ENCODE assay signal across 17 cellular contexts in the genomic region with DNA sequence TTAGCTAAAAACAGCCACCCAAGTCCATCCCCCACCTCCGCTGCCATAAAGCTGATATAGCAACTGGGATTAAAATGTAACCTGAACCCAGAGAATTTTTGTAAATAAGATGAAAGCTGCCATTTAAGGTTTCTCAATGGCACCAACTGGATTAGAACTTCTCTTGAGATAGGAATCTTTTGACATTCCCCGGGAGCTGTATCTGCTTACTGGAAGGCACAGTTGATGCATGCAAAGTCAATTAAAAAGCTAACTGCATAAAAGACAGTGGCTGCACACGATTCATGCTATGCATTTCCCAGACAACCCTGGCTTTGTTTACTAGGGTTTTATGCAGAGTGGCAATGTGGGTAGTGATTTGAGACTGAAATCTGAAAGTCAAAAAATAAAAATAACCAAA.
"Had no signal": no experiment of that assay in that cellular context is flagged by ENCODE, and none has a peak within 500 bp of the region (broad histone marks: within the 10 kb centered on the region; RNA-seq: fewer than 3 reads in every experiment).

No MANE protein-coding gene starts in this region.

- DNase-seq: effector memory CD4-positive, alpha-beta T cell; gastrocnemius medialis; left ventricle myocardium inferior; lower lobe of right lung; natural killer cell; nucleus accumbens; right lobe of liver; stimulated activated CD4-positive, alpha-beta T cell treated with anti-CD3 and anti-CD28 coated beads, Interleukin-15, amount 100 ng/mL, for 24 hours; stimulated activated CD4-positive, alpha-beta T cell treated with anti-CD3 and anti-CD28 coated beads, Interleukin-1b, Interleukin-23, amount 100 ng/mL, for 48 hours; stimulated activated CD4-positive, alpha-beta T cell treated with anti-CD3 and anti-CD28 coated beads, Interleukin-4, amount 100 ng/mL, for 24 hours; tibial artery; upper lobe of left lung had no signal

- H3K36me3 ChIP-seq: gastrocnemius medialis, left ventricle myocardium inferior, lower lobe of right lung, neural progenitor cell, prostate gland, right lobe of liver, tibial artery, upper lobe of left lung, vagina had no signal

- H3K4me3 ChIP-seq: coronary artery, gastrocnemius medialis, left ventricle myocardium inferior, lower lobe of right lung, neural progenitor cell, prostate gland, right lobe of liver, tibial artery, upper lobe of left lung, vagina had no signal

- H3K27me3 ChIP-seq: gastrocnemius medialis, neural progenitor cell, right lobe of liver, tibial artery, upper lobe of left lung, vagina had no signal

- H3K27ac ChIP-seq: coronary artery, gastrocnemius medialis, left ventricle myocardium inferior, lower lobe of right lung, neural progenitor cell, parathyroid adenoma, prostate gland, right lobe of liver, tibial artery, upper lobe of left lung, vagina had no signal

- H3K9me3 ChIP-seq: gastrocnemius medialis, left ventricle myocardium inferior, lower lobe of right lung, prostate gland, right lobe of liver, tibial artery, upper lobe of left lung, vagina had no signal

- H3K4me1 ChIP-seq: gastrocnemius medialis, lower lobe of right lung, parathyroid adenoma, prostate gland, right lobe of liver, upper lobe of left lung, vagina had no signal
